ENCODE assay signal across 8 cellular contexts in genomic region chrX:30141966-30142365, GRCh38.
DNase-seq lines count a peak whose midpoint lies in the region; ATAC-seq and TF ChIP-seq lines count a peak whose summit lies in the region.

No MANE protein-coding gene starts in this region.

- H3K4me1 ChIP-seq in HEK293 (ENCODE audit: control insufficient read depth, insufficient read depth, low read length) (no peaks in the 10 kb centered on the region), body of pancreas (no peaks in the 10 kb centered on the region)
- no peaks in the 10 kb centered on the region for H3K4me1 ChIP-seq in CD8-positive, alpha-beta memory T cell (ENCODE audit: insufficient read depth, low read length)

- H3K4me3 Mint-ChIP-seq in CD8-positive, alpha-beta memory T cell, result no peak overlapping the region
- no peak overlapping the region for H3K4me3 Mint-ChIP-seq in natural killer cell treated with Interleukin-12 subunit alpha and Interleukin-12 subunit beta and Interleukin-15 and Interleukin-18, amount 100 ng/mL, for 72 hours

- H3K36me3 ChIP-seq in HEK293 (ENCODE audit: control insufficient read depth in 2 of 2, insufficient read depth in 1 of 2, low read length in 2 of 2) (no peaks in the 10 kb centered on the region), body of pancreas (replicated peaks in 1 of 2; ENCODE audit: insufficient read depth in 1 of 2, low read depth in 2 of 2) (no peaks in the 10 kb centered on the region)
- no peaks in the 10 kb centered on the region for H3K36me3 ChIP-seq in CD8-positive, alpha-beta memory T cell (ENCODE audit: insufficient read depth, low read length)

- H3K4me3 ChIP-seq in HEK293 (ENCODE audit: low read depth, low read length), result no peak overlapping the region
- H3K4me3 ChIP-seq in body of pancreas, result no peak overlapping the region
- H3K4me3 ChIP-seq in CD8-positive, alpha-beta memory T cell (ENCODE audit: low read length), result no peak overlapping the region

- POLR2A ChIA-PET in HEK293 (lab: Yijun Ruan, JAX), result no interaction called here
- POLR2A ChIA-PET in CD8-positive, alpha-beta memory T cell (lab: Charles Lee), result no interaction called here

- intact Hi-C loops in body of pancreas (cut with DNase I), result no loop called here

- TF ChIP-seq CTCF in HEK293 (tag by site-specific recombination; IDR thresholded peaks at IDR 0.05) (no peak), body of pancreas (IDR thresholded peaks at IDR 0.05) (peak in 5 of 7 experiments; percentile 9 to 42 (median 18))

- no peaks in the 10 kb centered on the region for H3K9me3 ChIP-seq in HEK293 (ENCODE audit: control insufficient read depth, insufficient read depth, low read depth, low read length)
- peaks cover 0 to 3% (median 0%) of the 10 kb centered on the region in 3 donors for H3K9me3 ChIP-seq in body of pancreas
- H3K9me3 ChIP-seq in CD8-positive, alpha-beta memory T cell (ENCODE audit: low read length), result no peaks in the 10 kb centered on the region

- DNase-seq in SIG-M5 treated with dmso at 0.1 percent for 504 hours (lab: John Stamatoyannopoulos, UW; ENCODE audit: unreplicated experiment), result peak; percentile 37
- no peak for DNase-seq in SIG-M5 (lab: John Stamatoyannopoulos, UW)
- DNase-seq in NCI-H1694 treated with DMSO at 0.1 percent for 48 hours (lab: John Stamatoyannopoulos, UW), result peak; percentile 19
- DNase-seq in body of pancreas, result peak in 2 of 4 donors; percentile 2 to 10
- peak; percentile 32 for DNase-seq in pons (ENCODE audit: low spot score)
- DNase-seq in CD8-positive, alpha-beta memory T cell, result no peak
- no peak for DNase-seq in natural killer cell treated with Interleukin-12 subunit alpha and Interleukin-12 subunit beta and Interleukin-15 and Interleukin-18, amount 100 ng/mL, for 72 hours (ENCODE audit: low spot score)

- H3K27ac Mint-ChIP-seq in CD8-positive, alpha-beta memory T cell, result no peak overlapping the region
- no peak overlapping the region for H3K27ac Mint-ChIP-seq in natural killer cell treated with Interleukin-12 subunit alpha and Interleukin-12 subunit beta and Interleukin-15 and Interleukin-18, amount 100 ng/mL, for 72 hours

- no peaks in the 10 kb centered on the region for H3K36me3 Mint-ChIP-seq in CD8-positive, alpha-beta memory T cell
- no peaks in the 10 kb centered on the region for H3K36me3 Mint-ChIP-seq in natural killer cell treated with Interleukin-12 subunit alpha and Interleukin-12 subunit beta and Interleukin-15 and Interleukin-18, amount 100 ng/mL, for 72 hours

- WGBS in body of pancreas, 2 donors, result 15 to 16% methylated on average over 4 of the region's 4 CpGs

- ATAC-seq in body of pancreas, result no peak
- ATAC-seq in natural killer cell treated with Interleukin-12 subunit alpha and Interleukin-12 subunit beta and Interleukin-15 and Interleukin-18, amount 100 ng/mL, for 72 hours, result no peak

- H3K27me3 ChIP-seq in body of pancreas, result no peaks in the 10 kb centered on the region
- no peaks in the 10 kb centered on the region for H3K27me3 ChIP-seq in CD8-positive, alpha-beta memory T cell (ENCODE audit: insufficient read depth, low read length, poor library complexity, severe bottlenecking)

- no peaks in the 10 kb centered on the region for H3K4me1 Mint-ChIP-seq in CD8-positive, alpha-beta memory T cell
- H3K4me1 Mint-ChIP-seq in natural killer cell treated with Interleukin-12 subunit alpha and Interleukin-12 subunit beta and Interleukin-15 and Interleukin-18, amount 100 ng/mL, for 72 hours (ENCODE audit: low read depth in 2 of 2), result no peaks in the 10 kb centered on the region

- H3K27ac ChIP-seq in HEK293 (ENCODE audit: extremely low read depth, low read depth, low read length), result no peak overlapping the region
- no peak overlapping the region for H3K27ac ChIP-seq in body of pancreas
- H3K27ac ChIP-seq in CD8-positive, alpha-beta memory T cell (ENCODE audit: low read depth, low read length), result no peak overlapping the region

- no peak for TF ChIP-seq POLR2A in body of pancreas (IDR thresholded peaks at IDR 0.05)

- CTCF ChIA-PET in HEK293 (lab: Yijun Ruan, JAX), result interaction anchor here (0.6 to 1.7 kb wide), 19 partner anchors 14 to 1511 kb away, joined by 3 to 10 read pairs (median 4); no protein-coding TSS in a partner anchor
- CTCF ChIA-PET in CD8-positive, alpha-beta memory T cell (lab: Charles Lee), result no interaction called here

- H3K9me3 Mint-ChIP-seq in CD8-positive, alpha-beta memory T cell, result peaks cover 0 to 6% (median 0%) of the 10 kb centered on the region in 5 donors
- H3K9me3 Mint-ChIP-seq in natural killer cell treated with Interleukin-12 subunit alpha and Interleukin-12 subunit beta and Interleukin-15 and Interleukin-18, amount 100 ng/mL, for 72 hours, result peaks cover 4% of the 10 kb centered on the region

- peaks cover 0 to 5% of the 10 kb centered on the region in 2 donors for H3K27me3 Mint-ChIP-seq in CD8-positive, alpha-beta memory T cell
- H3K27me3 Mint-ChIP-seq in natural killer cell treated with Interleukin-12 subunit alpha and Interleukin-12 subunit beta and Interleukin-15 and Interleukin-18, amount 100 ng/mL, for 72 hours, result no peaks in the 10 kb centered on the region

TF ChIP-seq in HEK293, 187 proteins besides CTCF, POLR2A, EP300 and RAD21:
- no peak for TF ChIP-seq ZNF514 (tag by site-specific recombination; IDR thresholded peaks at IDR 0.05)
- no peak for TF ChIP-seq ZNF169 (tag by site-specific recombination; IDR thresholded peaks at IDR 0.05)
- TF ChIP-seq GLIS1 (tag by site-specific recombination; IDR thresholded peaks at IDR 0.05), result no peak
- no peak for TF ChIP-seq ZEB2 (tag by site-specific recombination; IDR thresholded peaks at IDR 0.05)
- peak; percentile 35 for TF ChIP-seq ZNF654 (tag by site-specific recombination; IDR thresholded peaks at IDR 0.05; ENCODE audit: low read depth)

Comparison
In these comparisons a context has a peak if more than half of its experiments do, and no peak if none do; other contexts are left out.
1. DNase-seq: peak in SIG-M5 treated with dmso at 0.1 percent for 504 hours (single experiment), NCI-H1694 treated with DMSO at 0.1 percent for 48 hours (single experiment) and pons (single experiment); none in SIG-M5 (single experiment), CD8-positive, alpha-beta memory T cell (0 of 5) and natural killer cell treated with Interleukin-12 subunit alpha and Interleukin-12 subunit beta and Interleukin-15 and Interleukin-18, amount 100 ng/mL, for 72 hours (single experiment).